Comparison of ENCODE assay signal across 8 cellular contexts in the genomic region with DNA sequence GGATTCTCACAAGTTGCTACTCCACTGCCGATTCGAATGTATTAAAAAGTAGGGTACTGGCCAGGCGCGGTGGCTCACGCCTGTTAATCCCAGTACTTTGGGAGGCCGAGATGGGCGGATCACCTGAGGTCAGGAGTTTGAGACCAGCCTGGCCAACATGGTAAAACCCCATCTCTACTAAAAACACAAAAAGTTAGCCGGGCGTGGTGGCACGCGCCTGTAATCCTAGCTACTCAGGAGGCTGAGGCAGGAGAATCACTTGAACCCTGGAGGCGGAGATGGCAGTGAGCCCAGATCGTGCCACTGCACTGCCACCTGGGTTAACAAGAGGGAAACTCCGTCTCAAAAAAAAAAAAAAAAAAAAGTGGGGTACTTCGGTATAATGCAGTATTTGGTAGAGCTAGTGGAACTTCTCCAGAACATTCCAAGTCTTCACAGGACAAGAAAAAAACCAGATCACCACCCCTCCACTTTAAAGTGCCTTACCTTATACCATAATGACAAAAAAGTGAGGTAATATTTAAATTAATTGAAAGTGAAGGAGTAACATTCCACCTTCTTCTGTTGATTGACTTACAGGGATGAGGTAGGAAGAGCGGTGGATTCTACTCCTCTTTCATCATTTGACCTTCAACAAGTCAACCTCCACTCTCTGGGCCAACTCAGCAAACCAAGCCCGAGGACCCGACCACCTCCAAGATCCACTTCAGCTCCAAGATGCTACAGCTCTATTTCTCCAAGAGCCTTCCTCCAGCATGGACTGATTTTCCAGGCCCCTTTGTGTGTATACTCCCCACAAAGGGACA. TPM values are rescaled to one million over a fixed set of nuclear protein-coding genes. Genes with fewer than 3 reads are reported as not detected.
A peak's percentile ranks its signal among the peaks of the same experiment; 100 is the strongest.
DNase-seq lines count a peak whose midpoint lies in the region; ATAC-seq and TF ChIP-seq lines count a peak whose summit lies in the region.

No MANE protein-coding gene starts in this region.

- H3K36me3 Mint-ChIP-seq in activated T-helper 1 cell treated with anti-CD3 and anti-CD28 coated beads, Interleukin-12 subunit alpha, Interleukin-12 subunit beta, Interleukin-2, Interleukin-4 antibody, amounts not matched to agents 30 ng/mL and 10 ng/mL and 1 ng/mL, durations not matched to agents 14 hours and 24 hours and 36 hours (ENCODE audit: low read depth) = peaks cover 37% of the 10 kb centered on the region

- peaks cover 56% of the 10 kb centered on the region for H4K20me1 ChIP-seq in smooth muscle cell (ENCODE audit: low read depth)

- 70 to 71% methylated on average over 18 of the region's 18 CpGs for WGBS in heart right ventricle, 2 donors
- 76% methylated on average over 18 of the region's 18 CpGs for WGBS in smooth muscle cell (ENCODE audit: low lambda C conversion rate)

- peak overlapping the region; percentile 63 for H3K9ac ChIP-seq in smooth muscle cell (ENCODE audit: low read depth)

- intact Hi-C loops in heart right ventricle (cut with DNase I) (loop anchor here in 1 of 10 donors (5.0 kb wide), 1 partner anchor 37 kb away; the partner anchor contains the start of gene BCL7B), left cardiac atrium (cut with DNase I) (no loop called here)
- intact Hi-C loops in activated T-helper 1 cell treated with anti-CD3 and anti-CD28 coated beads, Interleukin-12 subunit alpha, Interleukin-12 subunit beta, Interleukin-2, Interleukin-4 antibody, amounts not matched to agents 30 ng/mL and 10 ng/mL and 1 ng/mL, durations not matched to agents 14 hours and 24 hours and 36 hours (cut with micrococcal nuclease) = loop anchor here (5.0 to 10.0 kb wide), 3 partner anchors 55 to 695 kb away; partner anchors contain the start of genes STX1A and TYW1B

- H3F3A ChIP-seq in smooth muscle cell (ENCODE audit: low read depth) = peaks cover 14% of the 10 kb centered on the region

- H3K4me3 ChIP-seq in heart right ventricle (peak overlapping the region in 8 of 10 donors; percentile 76 to 97 (median 89)), smooth muscle cell (peak overlapping the region; percentile 97)

- peaks cover 5 to 62% (median 50%) of the 10 kb centered on the region in 9 donors for H3K4me1 ChIP-seq in heart right ventricle
- H3K4me1 ChIP-seq in smooth muscle cell (ENCODE audit: low read depth) = peaks cover 23% of the 10 kb centered on the region

- ATAC-seq in heart right ventricle = no peak
- ATAC-seq in left cardiac atrium = no peak
- no peak for ATAC-seq in HG02759 (IDR thresholded peaks at IDR 0.05; ENCODE audit: unreplicated experiment)

- H2AFZ ChIP-seq in smooth muscle cell (ENCODE audit: low read depth) = no peak overlapping the region

- TF ChIP-seq CTCF in heart right ventricle (IDR thresholded peaks at IDR 0.05) = no peak
- no peak for TF ChIP-seq CTCF in smooth muscle cell (IDR thresholded peaks at IDR 0.05; ENCODE audit: borderline replicate concordance, insufficient read depth, poor library complexity, severe bottlenecking)

- peak overlapping the region; percentile 89 for H3K27ac Mint-ChIP-seq in activated T-helper 1 cell treated with anti-CD3 and anti-CD28 coated beads, Interleukin-12 subunit alpha, Interleukin-12 subunit beta, Interleukin-2, Interleukin-4 antibody, amounts not matched to agents 30 ng/mL and 10 ng/mL and 1 ng/mL, durations not matched to agents 14 hours and 24 hours and 36 hours

- H3K4me2 ChIP-seq in smooth muscle cell = peak overlapping the region; percentile 98

- peak overlapping the region in 8 of 10 donors; percentile 14 to 98 (median 95) for H3K27ac ChIP-seq in heart right ventricle
- peak overlapping the region; percentile 54 for H3K27ac ChIP-seq in smooth muscle cell (ENCODE audit: low read depth)

- H3K9me3 ChIP-seq in heart right ventricle = no peaks in the 10 kb centered on the region
- H3K9me3 ChIP-seq in smooth muscle cell (replicated peaks; ENCODE audit: low read depth) = no peaks in the 10 kb centered on the region

- H3K27me3 ChIP-seq in heart right ventricle = no peaks in the 10 kb centered on the region
- H3K27me3 ChIP-seq in smooth muscle cell (ENCODE audit: low read depth) = no peaks in the 10 kb centered on the region

- H3K79me2 ChIP-seq in smooth muscle cell (ENCODE audit: low read depth) = peaks cover 67% of the 10 kb centered on the region

- H3K36me3 ChIP-seq in heart right ventricle (peaks cover 0 to 43% (median 20%) of the 10 kb centered on the region in 9 donors), smooth muscle cell (ENCODE audit: low read depth) (peaks cover 7% of the 10 kb centered on the region)

- no peaks in the 10 kb centered on the region for H3K27me3 Mint-ChIP-seq in activated T-helper 1 cell treated with anti-CD3 and anti-CD28 coated beads, Interleukin-12 subunit alpha, Interleukin-12 subunit beta, Interleukin-2, Interleukin-4 antibody, amounts not matched to agents 30 ng/mL and 10 ng/mL and 1 ng/mL, durations not matched to agents 14 hours and 24 hours and 36 hours (ENCODE audit: insufficient read depth)

- no peaks in the 10 kb centered on the region for H3K9me3 Mint-ChIP-seq in activated T-helper 1 cell treated with anti-CD3 and anti-CD28 coated beads, Interleukin-12 subunit alpha, Interleukin-12 subunit beta, Interleukin-2, Interleukin-4 antibody, amounts not matched to agents 30 ng/mL and 10 ng/mL and 1 ng/mL, durations not matched to agents 14 hours and 24 hours and 36 hours

- DNase-seq in heart right ventricle (no peak), left cardiac atrium (no peak), hepatic stellate cell (ENCODE audit: low spot score) (peak; percentile 12), smooth muscle cell (lab: John Stamatoyannopoulos, UW; ENCODE audit: unreplicated experiment) (no peak), NCI-H345 treated with DMSO at 0.1 percent for 48 hours (lab: John Stamatoyannopoulos, UW; ENCODE audit: unreplicated experiment) (no peak), SHP77 treated with DMSO at 0.1 percent for 48 hours (lab: John Stamatoyannopoulos, UW) (no peak)
- DNase-seq in activated T-helper 1 cell treated with anti-CD3 and anti-CD28 coated beads, Interleukin-12 subunit alpha, Interleukin-12 subunit beta, Interleukin-2, Interleukin-4 antibody, amounts not matched to agents 30 ng/mL and 10 ng/mL and 1 ng/mL, durations not matched to agents 14 hours and 24 hours and 36 hours (ENCODE audit: low spot score) = no peak

- H3K4me3 Mint-ChIP-seq in activated T-helper 1 cell treated with anti-CD3 and anti-CD28 coated beads, Interleukin-12 subunit alpha, Interleukin-12 subunit beta, Interleukin-2, Interleukin-4 antibody, amounts not matched to agents 30 ng/mL and 10 ng/mL and 1 ng/mL, durations not matched to agents 14 hours and 24 hours and 36 hours = peak overlapping the region; percentile 91

- peaks cover 51% of the 10 kb centered on the region for H3K4me1 Mint-ChIP-seq in activated T-helper 1 cell treated with anti-CD3 and anti-CD28 coated beads, Interleukin-12 subunit alpha, Interleukin-12 subunit beta, Interleukin-2, Interleukin-4 antibody, amounts not matched to agents 30 ng/mL and 10 ng/mL and 1 ng/mL, durations not matched to agents 14 hours and 24 hours and 36 hours (ENCODE audit: low read depth)

RNA-seq across cellular contexts. Expression of gene BAZ1B, which starts 2.0 kb away (rescaled TPM):
- 10 to 100 TPM; 34.0 to 49.9 (median 41.5) TPM for total RNA-seq in heart right ventricle
- polyA plus RNA-seq in heart right ventricle = 10 to 100 TPM; 11.7 to 17.2 TPM
- total RNA-seq in left cardiac atrium = 10 to 100 TPM; 40.6 to 44.4 TPM
- 110 and 111 TPM in 2 replicates for total RNA-seq in activated T-helper 1 cell treated with anti-CD3 and anti-CD28 coated beads, Interleukin-12 subunit alpha, Interleukin-12 subunit beta, Interleukin-2, Interleukin-4 antibody, amounts not matched to agents 30 ng/mL and 10 ng/mL and 1 ng/mL, durations not matched to agents 14 hours and 24 hours and 36 hours
- total RNA-seq in smooth muscle cell = 43.9 and 48.8 TPM in 2 replicates
- 20.1 and 23.9 TPM in 2 replicates for polyA plus RNA-seq in smooth muscle cell

RNA-seq across cellular contexts. Expression of gene BCL7B, which starts 37.4 kb away (rescaled TPM):
- total RNA-seq in heart right ventricle (10 to 100 TPM; 65.1 to 85.8 (median 73.9) TPM), left cardiac atrium (10 to 100 TPM; 60.7 to 73.0 TPM), smooth muscle cell (16.0 and 31.9 TPM in 2 replicates)
- polyA plus RNA-seq in heart right ventricle (10 to 100 TPM; 64.9 to 65.5 TPM), smooth muscle cell (30.7 and 37.9 TPM in 2 replicates)
- 80.6 and 86.0 TPM in 2 replicates for total RNA-seq in activated T-helper 1 cell treated with anti-CD3 and anti-CD28 coated beads, Interleukin-12 subunit alpha, Interleukin-12 subunit beta, Interleukin-2, Interleukin-4 antibody, amounts not matched to agents 30 ng/mL and 10 ng/mL and 1 ng/mL, durations not matched to agents 14 hours and 24 hours and 36 hours

RNA-seq across cellular contexts. Expression of gene TBL2, which starts 58.3 kb away (rescaled TPM):
- total RNA-seq in heart right ventricle (10 to 100 TPM in 7 of 10 donors, 1 to 10 TPM in 3; 7.7 to 20.6 (median 10.4) TPM), left cardiac atrium (10 to 100 TPM; 14.3 to 24.8 TPM), smooth muscle cell (62.4 and 78.5 TPM in 2 replicates)
- polyA plus RNA-seq in heart right ventricle (10 to 100 TPM in 1 of 2 donors, 1 to 10 TPM in 1; 6.9 to 22.1 TPM), smooth muscle cell (57.7 and 67.6 TPM in 2 replicates)
- total RNA-seq in activated T-helper 1 cell treated with anti-CD3 and anti-CD28 coated beads, Interleukin-12 subunit alpha, Interleukin-12 subunit beta, Interleukin-2, Interleukin-4 antibody, amounts not matched to agents 30 ng/mL and 10 ng/mL and 1 ng/mL, durations not matched to agents 14 hours and 24 hours and 36 hours = 46.5 and 48.2 TPM in 2 replicates
